ENCODE assay signal across 17 cellular contexts in genomic region chr11:119933164-119933563, GRCh38.
DNase-seq lines count a peak whose midpoint lies in the region; ATAC-seq, FAIRE-seq and TF ChIP-seq lines count a peak whose summit lies in the region.
"Had no signal": no experiment of that assay in that cellular context is flagged by ENCODE, and none has a peak within 500 bp of the region (broad histone marks: within the 10 kb centered on the region; RNA-seq: fewer than 3 reads in every experiment).

No MANE protein-coding gene starts in this region.

- POLR2A ChIA-PET in H1 (lab: Charles Lee; ENCODE audit: partially characterized antibody): no interaction called here

- DNase-seq in NCI-H82 (lab: John Stamatoyannopoulos, UW) (peak; percentile 9), NCI-H82 treated with DMSO at 0.1 percent for 48 hours (lab: John Stamatoyannopoulos, UW; ENCODE audit: unreplicated experiment) (no peak), H1 (ENCODE audit: low read depth in 1 of 2, low spot score in 2 of 2) (no peak), neural progenitor cell (ENCODE audit: low spot score) (no peak), upper lobe of right lung (peak; percentile 10), NCI-H1436 treated with DMSO at 0.1 percent for 48 hours (lab: John Stamatoyannopoulos, UW) (no peak), OCI-M1 (lab: John Stamatoyannopoulos, UW) (no peak), HT-29 (ENCODE audit: low spot score) (no peak)
- DNase-seq: 8988T; CD4-positive, alpha-beta memory T cell; GOT3; H9 had no signal

- H3K23me2 ChIP-seq in H1 (ENCODE audit: low read depth, low read length): no peaks in the 10 kb centered on the region

- H3K36me3 ChIP-seq in H1 (ENCODE audit: control insufficient read depth in 2 of 4, insufficient read depth in 4 of 4, low read length in 3 of 4) (no peaks in the 10 kb centered on the region), neural progenitor cell (no peaks in the 10 kb centered on the region), upper lobe of right lung (no peaks in the 10 kb centered on the region)
- H3K36me3 ChIP-seq: BLaER1 had no signal

- no peak overlapping the region for H3K4me3 Mint-ChIP-seq in neural progenitor cell
- H3K4me3 Mint-ChIP-seq: CD14-positive monocyte; CD4-positive, alpha-beta memory T cell; H9 had no signal

- CTCF ChIA-PET in H1 (lab: Charles Lee; ENCODE audit: partially characterized antibody): interaction anchor here (0.6 to 2.0 kb wide), 7 partner anchors 9 to 319 kb away, joined by 3 to 6 read pairs (median 3); no protein-coding TSS in a partner anchor

- H3K9ac ChIP-seq in H1 (replicated peaks in 1 of 4; ENCODE audit: extremely low read depth in 1 of 4, low read depth in 3 of 4, low read length in 3 of 4) (no peak overlapping the region), neural progenitor cell (no peak overlapping the region)
- H3K9ac ChIP-seq: BLaER1 had no signal

- H3K79me2 ChIP-seq in H1 (ENCODE audit: control insufficient read depth in 1 of 2, insufficient read depth in 2 of 2, low read length in 2 of 2) (no peaks in the 10 kb centered on the region), neural progenitor cell (ENCODE audit: low read depth) (no peaks in the 10 kb centered on the region)

- H3K27ac ChIP-seq in H1 (ENCODE audit: low read depth, low read length): no peak overlapping the region
- no peak overlapping the region for H3K27ac ChIP-seq in neural progenitor cell
- H3K27ac ChIP-seq in upper lobe of right lung: no peak overlapping the region
- H3K27ac ChIP-seq: BLaER1 had no signal

- peaks cover 3% of the 10 kb centered on the region for H3K9me3 Mint-ChIP-seq in neural progenitor cell

- H3K9me3 ChIP-seq in H1 (ENCODE audit: insufficient read depth in 2 of 2, low read depth in 1 of 2, low read length in 1 of 2) (no peaks in the 10 kb centered on the region), neural progenitor cell (ENCODE audit: low read depth) (no peaks in the 10 kb centered on the region), upper lobe of right lung (no peaks in the 10 kb centered on the region)
- H3K9me3 ChIP-seq: BLaER1 had no signal

- H2BK15ac ChIP-seq in H1 (ENCODE audit: low read length): no peak overlapping the region

- TF ChIP-seq POLR2A in H1 (IDR thresholded peaks at IDR 0.05; ENCODE audit: control extremely low read depth in 1 of 2, low read depth in 2 of 2, low read length in 2 of 2): no peak

- no peak overlapping the region for H2AK5ac ChIP-seq in H1 (ENCODE audit: low read depth, low read length)

- no peak overlapping the region for H3K56ac ChIP-seq in H1 (replicated peaks; ENCODE audit: insufficient read length, low read depth, low read length)

- no peak overlapping the region for H4K91ac ChIP-seq in H1 (replicated peaks; ENCODE audit: insufficient read length, low read length)

- TF ChIP-seq EP300 in H1 (IDR thresholded peaks at IDR 0.05; ENCODE audit: borderline replicate concordance in 1 of 2, low read depth in 2 of 2, low read length in 2 of 2): no peak

- H3K4me1 ChIP-seq in H1 (replicated peaks in 1 of 4; ENCODE audit: control insufficient read depth in 3 of 4, insufficient read depth in 4 of 4, low read length in 3 of 4) (peaks cover 3 to 19% (median 11%) of the 10 kb centered on the region in 4 experiments), neural progenitor cell (no peaks in the 10 kb centered on the region), upper lobe of right lung (no peaks in the 10 kb centered on the region)

- no peaks in the 10 kb centered on the region; a peak in 1 of 7 replicates for H3K27me3 ChIP-seq in H1 (replicated peaks in 1 of 4; ENCODE audit: control insufficient read depth in 3 of 4, extremely low read depth in 1 of 4, insufficient read depth in 3 of 4, low read length in 3 of 4)
- H3K27me3 ChIP-seq in neural progenitor cell: no peaks in the 10 kb centered on the region
- no peaks in the 10 kb centered on the region for H3K27me3 ChIP-seq in upper lobe of right lung
- H3K27me3 ChIP-seq: BLaER1 had no signal

- peaks cover 15% of the 10 kb centered on the region for H3K27me3 Mint-ChIP-seq in neural progenitor cell (ENCODE audit: insufficient read depth, low read depth)

- TF ChIP-seq RAD21 in H1 (IDR thresholded peaks at IDR 0.05 in 1 of 2, conservative IDR thresholded peaks at IDR 0.05 in 1 of 2; ENCODE audit: low read depth in 2 of 2, low read length in 2 of 2): no peak

- ATAC-seq in upper lobe of right lung: no peak

- no peak overlapping the region for H3K23ac ChIP-seq in H1 (ENCODE audit: insufficient read length)

- H3K4me2 ChIP-seq in H1 (ENCODE audit: insufficient read depth in 1 of 2, low read depth in 2 of 2, low read length in 2 of 2): 0 out of 4 replicates have a peak overlapping the region, but pooled peaks of 1 of the 2 experiments have one; percentile 10
- no peak overlapping the region for H3K4me2 ChIP-seq in neural progenitor cell
- H3K4me2 ChIP-seq: BLaER1 had no signal

- H4K5ac ChIP-seq in H1 (ENCODE audit: insufficient read length, low read depth, low read length): no peak overlapping the region

- H3K4me1 Mint-ChIP-seq in neural progenitor cell: peaks cover 4% of the 10 kb centered on the region
- H3K4me1 Mint-ChIP-seq: CD4-positive, alpha-beta memory T cell had no signal

- TF ChIP-seq CTCF in H1 (IDR thresholded peaks at IDR 0.05; ENCODE audit: control extremely low read depth in 1 of 3, insufficient read depth in 1 of 3, low read depth in 1 of 3, low read length in 3 of 3) (no peak), neural progenitor cell (IDR thresholded peaks at IDR 0.05) (no peak), upper lobe of right lung (IDR thresholded peaks at IDR 0.05) (no peak)

- FAIRE-seq in H1 (lab: Jason Lieb, UNC): no peak
- FAIRE-seq: G401.6, GM12891, GM19239 had no signal

- no peak overlapping the region for H2BK5ac ChIP-seq in H1 (ENCODE audit: low read depth, low read length)

- H3K79me1 ChIP-seq in H1 (ENCODE audit: low read depth, low read length): no peaks in the 10 kb centered on the region

- no peak overlapping the region for H3K4ac ChIP-seq in H1 (replicated peaks; ENCODE audit: insufficient read length, low read depth, low read length)

- H2AFZ ChIP-seq in H1 (ENCODE audit: low read length): no peak overlapping the region
- no peak overlapping the region for H2AFZ ChIP-seq in neural progenitor cell (replicated peaks)

- no peak overlapping the region for H3K14ac ChIP-seq in H1 (ENCODE audit: insufficient read length)

- WGBS in H1 (ENCODE audit: extremely low coverage in 1 of 2, insufficient coverage in 1 of 2, insufficient read length in 1 of 2, insufficient replicate concordance in 2 of 2, low coverage in 1 of 2, low lambda C conversion rate in 2 of 2, missing lambda C conversion rate in 1 of 2), 2 experiments: 89% methylated on average over 6 of the region's 6 CpGs; no CpG with 5 or more reads in 1 of the 2 experiments

- peak overlapping the region; percentile 23; the same call in 1 of the 2 replicates for H2BK12ac ChIP-seq in H1 (ENCODE audit: low read depth, low read length)

- H2BK120ac ChIP-seq in H1 (replicated peaks; ENCODE audit: low read depth, low read length): no peak overlapping the region

- no peaks in the 10 kb centered on the region for H3F3A ChIP-seq in neural progenitor cell (ENCODE audit: low read depth)

- intact Hi-C loops in upper lobe of right lung (cut with DNase I): no loop called here

- no peak overlapping the region for H3K18ac ChIP-seq in H1 (ENCODE audit: extremely low read depth, low read length)

- no peaks in the 10 kb centered on the region for H3K36me3 Mint-ChIP-seq in neural progenitor cell
- H3K36me3 Mint-ChIP-seq: CD14-positive monocyte; CD4-positive, alpha-beta memory T cell had no signal

- peak overlapping the region; percentile 11 for H3K27ac Mint-ChIP-seq in neural progenitor cell
- H3K27ac Mint-ChIP-seq: CD14-positive monocyte; CD4-positive, alpha-beta memory T cell; H9 had no signal

- no peak overlapping the region for H4K8ac ChIP-seq in H1 (ENCODE audit: extremely low read depth, insufficient read depth, low read length)

- H4K20me1 ChIP-seq in H1 (replicated peaks in 1 of 2; ENCODE audit: control insufficient read depth in 1 of 2, insufficient read depth in 2 of 2, low read length in 2 of 2) (no peaks in the 10 kb centered on the region), neural progenitor cell (ENCODE audit: low read depth) (no peaks in the 10 kb centered on the region)
- H4K20me1 ChIP-seq: BLaER1 had no signal

- H3K4me3 ChIP-seq in H1 (ENCODE audit: extremely low read depth in 1 of 4, insufficient read depth in 2 of 4, low read depth in 3 of 4, low read length in 4 of 4) (no peak overlapping the region), neural progenitor cell (no peak overlapping the region), upper lobe of right lung (no peak overlapping the region)
- H3K4me3 ChIP-seq: BLaER1 had no signal

- no peak overlapping the region for H2BK20ac ChIP-seq in H1 (ENCODE audit: low read length)

TF ChIP-seq in H1, 55 proteins besides CTCF, POLR2A, EP300 and RAD21:
- no peak for TF ChIP-seq PHF8 (conservative IDR thresholded peaks at IDR 0.05; ENCODE audit: low read depth, low read length)
- no peak for TF ChIP-seq RNF2 (IDR thresholded peaks at IDR 0.05; ENCODE audit: borderline replicate concordance, low read depth, low read length, missing control alignments, poor library complexity, severe bottlenecking)
- no peak for TF ChIP-seq ZNF274 (IDR thresholded peaks at IDR 0.05; ENCODE audit: borderline replicate concordance, extremely low read depth, low read length)
- TF ChIP-seq EGR1 (IDR thresholded peaks at IDR 0.05; ENCODE audit: borderline replicate concordance, low read depth, low read length): no peak
- no peak for TF ChIP-seq CTBP2 (IDR thresholded peaks at IDR 0.05; ENCODE audit: borderline replicate concordance, insufficient read depth, insufficient read length, low read length)
- TF ChIP-seq POLR2AphosphoS5 (IDR thresholded peaks at IDR 0.05; ENCODE audit: low read depth, low read length): no peak
- no peak for TF ChIP-seq CHD2 (IDR thresholded peaks at IDR 0.05; ENCODE audit: low read length)
- TF ChIP-seq YY1 (IDR thresholded peaks at IDR 0.05; ENCODE audit: low read depth, low read length): no peak
- no peak for TF ChIP-seq FOSL1 (IDR thresholded peaks at IDR 0.05; ENCODE audit: insufficient read depth, low read depth, low read length)

Comparison
In these comparisons a context has a peak if more than half of its experiments do, and no peak if none do; other contexts are left out.
1. DNase-seq: peak in NCI-H82 (single experiment) and upper lobe of right lung (single experiment); none in NCI-H82 treated with DMSO at 0.1 percent for 48 hours (single experiment), H1 (0 of 2), neural progenitor cell (single experiment), NCI-H1436 treated with DMSO at 0.1 percent for 48 hours (single experiment), OCI-M1 (single experiment) and HT-29 (single experiment).